ENCODE assay signal across 27 cellular contexts in genomic region chr3:102441832-102442231, GRCh38. TPM values are rescaled to one million over a fixed set of nuclear protein-coding genes. Genes with fewer than 3 reads are reported as not detected.
"Had no signal": no experiment of that assay in that cellular context is flagged by ENCODE, and none has a peak within 500 bp of the region (broad histone marks: within the 10 kb centered on the region; RNA-seq: fewer than 3 reads in every experiment).

No MANE protein-coding gene starts in this region.

- H3K4me1 ChIP-seq: gastroesophageal sphincter, transverse colon had no signal

- ATAC-seq: activated CD8-positive, alpha-beta memory T cell treated with anti-CD3 and anti-CD28 coated beads, Interleukin-2, amount 10 ng/mL, durations not matched to agents 7 days and 5 days; activated CD8-positive, alpha-beta T cell treated with anti-CD3 and anti-CD28 coated beads for 36 hours; activated naive CD8-positive, alpha-beta T cell treated with anti-CD3 and anti-CD28 coated beads, Interleukin-2, amount 50 U/mL, for 24 hours; gastroesophageal sphincter; left colon; naive thymus-derived CD4-positive, alpha-beta T cell; stimulated activated naive B cell treated with anti-CD40 and anti-IgM and Interleukin-4, amounts not matched to agents 10 μg/mL and 1 μg/mL and 100 μg/mL, for 72 hours had no signal

- H3K36me3 ChIP-seq: gastroesophageal sphincter, transverse colon had no signal

- H3K9me3 ChIP-seq: gastroesophageal sphincter, transverse colon had no signal

- H3K27ac ChIP-seq: gastroesophageal sphincter, transverse colon, VCaP had no signal

- DNase-seq: activated CD4-positive, alpha-beta T cell treated with anti-CD3 and anti-CD28 coated beads, Interleukin-2, amount 10 ng/mL, durations not matched to agents 7 days and 5 days; activated CD4-positive, CD25-positive, alpha-beta regulatory T cell treated with anti-CD3 and anti-CD28 coated beads, Interleukin-2, amount 50 U/mL, for 72 hours; activated CD8-positive, alpha-beta memory T cell treated with anti-CD3 and anti-CD28 coated beads, Interleukin-2, amount 10 ng/mL, durations not matched to agents 7 days and 5 days; activated CD8-positive, alpha-beta T cell treated with anti-CD3 and anti-CD28 coated beads for 36 hours; activated effector memory CD4-positive, alpha-beta T cell treated with anti-CD3 and anti-CD28 coated beads, Interleukin-2, amount 50 U/mL, for 16 hours; activated naive CD4-positive, alpha-beta T cell treated with anti-CD3 and anti-CD28 coated beads, Interleukin-2, amount 10 ng/mL, durations not matched to agents 7 days and 5 days; activated naive CD8-positive, alpha-beta T cell treated with anti-CD3 and anti-CD28 coated beads, Interleukin-2, amount 50 U/mL, for 24 hours; activated T-cell treated with anti-CD3 and anti-CD28 coated beads for 4 hours; anterior cingulate cortex; dermis blood vessel endothelial cell; effector CD8-positive, alpha-beta T cell; head of caudate nucleus; hypothalamus; left colon; naive thymus-derived CD4-positive, alpha-beta T cell; stimulated activated CD4-positive, alpha-beta T cell treated with anti-CD3 and anti-CD28 coated beads, Interleukin-2, amount 100 ng/mL, for 48 hours; stimulated activated CD8-positive, alpha-beta memory T cell treated with anti-CD3 and anti-CD28 coated beads, Interleukin-4, amount 100 ng/mL, for 48 hours; stimulated activated naive B cell treated with anti-CD40 and anti-IgM and Interleukin-4, amounts not matched to agents 10 μg/mL and 1 μg/mL and 100 μg/mL, for 72 hours; transverse colon had no signal

- H3K27me3 ChIP-seq: gastroesophageal sphincter, transverse colon had no signal

- H3K4me3 ChIP-seq: gastroesophageal sphincter, transverse colon had no signal

RNA-seq across cellular contexts. Expression of gene ZPLD1, which starts 7.0 kb away (rescaled TPM):
- total RNA-seq: activated CD4-positive, alpha-beta T cell treated with anti-CD3 and anti-CD28 coated beads, Interleukin-2, amount 10 ng/mL, durations not matched to agents 7 days and 5 days; activated CD8-positive, alpha-beta memory T cell treated with anti-CD3 and anti-CD28 coated beads, Interleukin-2, amount 10 ng/mL, durations not matched to agents 7 days and 5 days; activated CD8-positive, alpha-beta T cell treated with anti-CD3 and anti-CD28 coated beads for 36 hours; cardiac septum; left colon; mesenteric fat pad; naive thymus-derived CD4-positive, alpha-beta T cell; neural crest cell; osteocyte; progenitor cell of endocrine pancreas; transverse colon had no signal
- polyA plus RNA-seq: esophagus; naive thymus-derived CD4-positive, alpha-beta T cell had no signal
